Comparison of ENCODE assay signal across 8 cellular contexts in the genomic region with DNA sequence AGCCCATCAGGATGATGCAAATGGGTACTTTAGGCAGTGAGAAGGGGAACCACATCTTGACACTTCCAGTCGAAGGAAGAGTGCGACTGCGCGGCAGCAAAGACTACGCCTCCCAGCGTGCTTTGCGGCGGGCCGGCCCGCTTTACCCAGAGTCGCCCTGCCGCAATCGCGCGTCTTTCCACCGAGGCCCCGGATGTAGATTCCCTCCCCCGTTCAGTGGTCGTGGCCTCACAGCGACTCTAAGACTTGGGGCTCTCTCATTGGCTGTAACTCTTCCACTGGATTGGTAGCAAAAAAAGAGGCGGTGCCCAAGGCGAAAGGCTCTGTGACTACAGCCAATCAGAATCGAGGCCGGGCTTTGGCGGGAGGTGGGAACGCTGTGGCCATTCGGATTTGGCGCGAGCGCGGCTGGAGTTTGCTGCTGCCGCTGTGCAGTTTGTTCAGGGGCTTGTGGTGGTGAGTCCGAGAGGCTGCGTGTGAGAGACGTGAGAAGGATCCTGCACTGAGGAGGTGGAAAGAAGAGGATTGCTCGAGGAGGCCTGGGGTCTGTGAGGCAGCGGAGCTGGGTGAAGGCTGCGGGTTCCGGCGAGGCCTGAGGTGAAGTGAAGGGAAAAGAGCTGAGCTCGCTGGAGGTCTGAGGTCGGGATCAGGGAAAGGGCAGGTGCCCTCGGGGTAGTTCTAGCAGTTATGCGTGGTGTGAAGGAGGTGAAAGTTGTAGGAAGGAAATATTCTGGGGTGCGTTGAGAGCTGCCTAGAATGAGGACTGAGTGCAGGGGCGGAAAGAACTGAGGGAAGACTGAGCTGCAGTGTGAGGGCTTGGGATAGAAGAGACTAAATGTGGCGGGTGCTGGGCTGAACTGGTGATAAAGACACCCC. TPM values are rescaled to one million over a fixed set of nuclear protein-coding genes. Genes with fewer than 3 reads are reported as not detected.
DNase-seq lines count a peak whose midpoint lies in the region; ATAC-seq and TF ChIP-seq lines count a peak whose summit lies in the region.

A gene with protein sequence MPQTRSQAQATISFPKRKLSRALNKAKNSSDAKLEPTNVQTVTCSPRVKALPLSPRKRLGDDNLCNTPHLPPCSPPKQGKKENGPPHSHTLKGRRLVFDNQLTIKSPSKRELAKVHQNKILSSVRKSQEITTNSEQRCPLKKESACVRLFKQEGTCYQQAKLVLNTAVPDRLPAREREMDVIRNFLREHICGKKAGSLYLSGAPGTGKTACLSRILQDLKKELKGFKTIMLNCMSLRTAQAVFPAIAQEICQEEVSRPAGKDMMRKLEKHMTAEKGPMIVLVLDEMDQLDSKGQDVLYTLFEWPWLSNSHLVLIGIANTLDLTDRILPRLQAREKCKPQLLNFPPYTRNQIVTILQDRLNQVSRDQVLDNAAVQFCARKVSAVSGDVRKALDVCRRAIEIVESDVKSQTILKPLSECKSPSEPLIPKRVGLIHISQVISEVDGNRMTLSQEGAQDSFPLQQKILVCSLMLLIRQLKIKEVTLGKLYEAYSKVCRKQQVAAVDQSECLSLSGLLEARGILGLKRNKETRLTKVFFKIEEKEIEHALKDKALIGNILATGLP (plus strand): TSS at position 386 of the 876 bp plus-strand sequence. CDS start 1,542 bp downstream, outside the sequence.

- intact Hi-C loops in activated CD4-positive, alpha-beta T cell treated with anti-CD3 and anti-CD28 coated beads, Interleukin-2, amount 10 ng/mL, durations not matched to agents 24 days and 14 days (cut with micrococcal nuclease): loop anchor here (1.0 to 2.0 kb wide), 4 partner anchors 31 to 175 kb away; partner anchors contain the start of gene WIPF2

- POLR2A ChIA-PET in BJ (lab: Charles Lee): no interaction called here

- H3K27me3 ChIP-seq in BJ (ENCODE audit: control insufficient read depth, insufficient read depth, low read length): no peaks in the 10 kb centered on the region

- H3K4me3 ChIP-seq in BJ (ENCODE audit: low read depth, low read length): peak within 1 kb of the TSS; percentile 59

- H3K9me3 Mint-ChIP-seq in activated CD4-positive, alpha-beta T cell treated with anti-CD3 and anti-CD28 coated beads, Interleukin-2, amount 10 ng/mL, durations not matched to agents 24 days and 14 days: no peaks in the 10 kb centered on the region

- peak; percentile 96 for DNase-seq in BJ (ENCODE audit: low read depth)
- DNase-seq in NCI-H526 treated with DMSO at 0.1 percent for 48 hours (lab: John Stamatoyannopoulos, UW): peak; percentile 99
- peak; percentile 99 for DNase-seq in activated CD4-positive, alpha-beta T cell treated with anti-CD3 and anti-CD28 coated beads, Interleukin-2, amount 10 ng/mL, durations not matched to agents 24 days and 14 days
- peak; percentile 100 for DNase-seq in dedifferentiated amniotic fluid mesenchymal stem cell (ENCODE audit: extremely low spot score)
- DNase-seq in left lobe of liver (ENCODE audit: low spot score): peak; percentile 99
- peak; percentile 97 for DNase-seq in stimulated activated CD4-positive, alpha-beta T cell treated with anti-CD3 and anti-CD28 coated beads, Interleukin-2, amount 100 ng/mL, for 4 hours (ENCODE audit: low read depth)

- peaks cover 44% of the 10 kb centered on the region for H3K4me1 Mint-ChIP-seq in activated CD4-positive, alpha-beta T cell treated with anti-CD3 and anti-CD28 coated beads, Interleukin-2, amount 10 ng/mL, durations not matched to agents 24 days and 14 days

- H3K27ac Mint-ChIP-seq in activated CD4-positive, alpha-beta T cell treated with anti-CD3 and anti-CD28 coated beads, Interleukin-2, amount 10 ng/mL, durations not matched to agents 24 days and 14 days: peak within 1 kb of the TSS; percentile 99

- peak; percentile 93 for ATAC-seq in GM19324 (IDR thresholded peaks at IDR 0.05; ENCODE audit: low FRiP score, unreplicated experiment)
- peak; percentile 76 for ATAC-seq in HG03469 (IDR thresholded peaks at IDR 0.05; ENCODE audit: unreplicated experiment)
- ATAC-seq in left lobe of liver: peak; percentile 93

- peaks cover 40% of the 10 kb centered on the region for H3K36me3 Mint-ChIP-seq in activated CD4-positive, alpha-beta T cell treated with anti-CD3 and anti-CD28 coated beads, Interleukin-2, amount 10 ng/mL, durations not matched to agents 24 days and 14 days (ENCODE audit: low read depth)

- H3K27me3 Mint-ChIP-seq in activated CD4-positive, alpha-beta T cell treated with anti-CD3 and anti-CD28 coated beads, Interleukin-2, amount 10 ng/mL, durations not matched to agents 24 days and 14 days: no peaks in the 10 kb centered on the region

- no peaks in the 10 kb centered on the region for H3K36me3 ChIP-seq in BJ (ENCODE audit: control insufficient read depth, insufficient read depth, low read length)

- H3K4me3 Mint-ChIP-seq in activated CD4-positive, alpha-beta T cell treated with anti-CD3 and anti-CD28 coated beads, Interleukin-2, amount 10 ng/mL, durations not matched to agents 24 days and 14 days: peak within 1 kb of the TSS; percentile 98

- CTCF ChIA-PET in BJ (lab: Yijun Ruan, JAX): interaction anchor here (0.6 to 1.5 kb wide), 4 partner anchors 15 to 91 kb away, joined by 4 to 5 read pairs (median 5); no protein-coding TSS in a partner anchor

- no peak for TF ChIP-seq CTCF in BJ (IDR thresholded peaks at IDR 0.05; ENCODE audit: insufficient read depth, low read depth, low read length)

RNA-seq across cellular contexts. Expression of the gene that starts here (rescaled TPM):
- polyA plus RNA-seq in BJ (2011; rRNA removed): 5.6 and 9.8 TPM in 2 replicates
- 3.3 and 3.9 TPM in 2 replicates for polyA minus RNA-seq in BJ (2011; rRNA and poly(A)+ RNA removed)
- total RNA-seq in activated CD4-positive, alpha-beta T cell treated with anti-CD3 and anti-CD28 coated beads, Interleukin-2, amount 10 ng/mL, durations not matched to agents 24 days and 14 days: 139 and 142 TPM in 2 replicates
- 1.5 TPM for total RNA-seq in left lobe of liver

Comparison
In these comparisons a context has a peak if more than half of its experiments do, and no peak if none do; other contexts are left out.
1. Peak in every context shown above with its lines: DNase-seq, ATAC-seq and H3K4me3 ChIP-seq.
2. RNA of the gene that starts here (total RNA-seq): 139 to 142 TPM in activated CD4-positive, alpha-beta T cell treated with anti-CD3 and anti-CD28 coated beads, Interleukin-2, amount 10 ng/mL, durations not matched to agents 24 days and 14 days; 1.5 TPM in left lobe of liver (single experiment); every median in the first group is over 10 times any median in the second.